ENCODE assay signal across 13 cellular contexts in the genomic region with DNA sequence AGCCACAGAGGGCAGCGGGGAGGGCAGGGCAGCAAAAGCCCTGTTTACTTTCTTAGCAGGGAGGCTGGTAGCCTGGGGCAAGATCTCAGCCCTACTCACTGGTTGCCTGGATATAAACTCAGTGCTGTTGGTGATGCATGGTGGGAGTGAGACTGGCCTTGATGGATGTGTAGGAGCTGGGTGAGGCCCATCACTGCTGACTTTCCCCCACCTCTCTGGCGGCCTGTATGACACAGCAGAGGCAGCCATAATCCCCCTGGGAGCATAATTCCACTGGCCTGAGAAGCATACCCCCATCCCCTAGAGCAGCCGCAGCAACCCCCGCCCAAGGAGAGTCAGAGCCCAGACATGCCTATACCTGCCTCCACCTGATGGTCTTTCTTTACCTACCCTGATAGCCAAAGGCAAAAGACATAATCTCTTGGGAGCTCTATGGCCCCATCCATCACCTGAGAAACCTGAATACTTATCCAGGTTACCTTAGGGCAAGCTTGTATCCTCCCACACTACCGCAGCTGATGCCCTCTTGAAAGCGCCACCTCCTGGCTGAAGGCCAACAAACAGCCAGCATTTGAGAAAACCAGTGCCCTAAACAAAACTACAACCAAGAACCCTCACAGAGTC. TPM values are rescaled to one million over a fixed set of nuclear protein-coding genes. Genes with fewer than 3 reads are reported as not detected.
A peak's percentile ranks its signal among the peaks of the same experiment; 100 is the strongest.
DNase-seq lines count a peak whose midpoint lies in the region; ATAC-seq and TF ChIP-seq lines count a peak whose summit lies in the region.
"Had no signal": no experiment of that assay in that cellular context is flagged by ENCODE, and none has a peak within 500 bp of the region (broad histone marks: within the 10 kb centered on the region; RNA-seq: fewer than 3 reads in every experiment).

No MANE protein-coding gene starts in this region.

- H3K4me1 ChIP-seq in uterus, result no peaks in the 10 kb centered on the region

- no peak for ATAC-seq in GM21529 (IDR thresholded peaks at IDR 0.05; ENCODE audit: unreplicated experiment)

- no peaks in the 10 kb centered on the region for H3K27me3 ChIP-seq in H7 (ENCODE audit: control insufficient read depth, insufficient read depth, low read length)
- H3K27me3 ChIP-seq in uterus, result no peaks in the 10 kb centered on the region

- no peak for TF ChIP-seq CTCF in uterus (IDR thresholded peaks at IDR 0.05)

- H3K27ac ChIP-seq in uterus, result no peak overlapping the region
- H3K27ac ChIP-seq: SK-N-MC had no signal

- H3K4me3 ChIP-seq in H7 (ENCODE audit: insufficient read depth, low read depth, low read length) (no peak overlapping the region), uterus (no peak overlapping the region)
- H3K4me3 ChIP-seq: SK-N-MC had no signal

- no peaks in the 10 kb centered on the region for H3K9me3 ChIP-seq in uterus

- DNase-seq in EH (ENCODE audit: low read depth), result peak; percentile 39
- DNase-seq in HT-29 (ENCODE audit: low spot score), result peak; percentile 47
- peak; percentile 38 for DNase-seq in RPMI7951 (ENCODE audit: low read depth)
- DNase-seq in islet precursor cell, result peak; percentile 81
- DNase-seq in globus pallidus (ENCODE audit: low spot score), result no peak
- no peak for DNase-seq in H7
- DNase-seq in uterus, result no peak
- DNase-seq: foreskin melanocyte, GF-D8, NCI-H1930, retina had no signal

- H3K36me3 ChIP-seq in H7 (replicated peaks; ENCODE audit: control insufficient read depth, insufficient read depth, low read length) (no peaks in the 10 kb centered on the region), uterus (no peaks in the 10 kb centered on the region)

- TF ChIP-seq POLR2A in uterus (IDR thresholded peaks at IDR 0.05), result no peak

- intact Hi-C loops in uterus (cut with DNase I; ENCODE audit: low total_unique reads), result no loop called here

RNA-seq across cellular contexts. Expression of a gene that starts 59.3 kb away (rescaled TPM):
- total RNA-seq in HT-29 (2014; rRNA removed; shearing (Covaris generic)), result not detected in 2 replicates
- 0.12 TPM in 1 of 2 replicates, not detected in the other for total RNA-seq in RPMI7951 (2014; rRNA removed; shearing (Covaris generic))
- 0.59 TPM in 1 of 2 replicates, not detected in the other for total RNA-seq in H7 (2014; rRNA removed; shearing (Covaris generic))
- total RNA-seq in uterus, result 1 to 10 TPM in 2 of 4 donors, under 1 TPM in 1, not detected in 1; 0.77 to 5.2 (median 4.8) TPM

RNA-seq across cellular contexts. Expression of a gene that starts 59.4 kb away (rescaled TPM):
- total RNA-seq in HT-29 (2014; rRNA removed; shearing (Covaris generic)), result 1.3 and 2.5 TPM in 2 replicates
- total RNA-seq in RPMI7951 (2014; rRNA removed; shearing (Covaris generic)), result 25.8 and 33.6 TPM in 2 replicates
- 9.4 and 10.9 TPM in 2 replicates for total RNA-seq in H7 (2014; rRNA removed; shearing (Covaris generic))
- 10 to 100 TPM; 26.9 to 90.6 (median 46.4) TPM for total RNA-seq in uterus

Comparison
In these comparisons a context has a peak if more than half of its experiments do, and no peak if none do; other contexts are left out.
1. DNase-seq: peak in EH (single experiment), HT-29 (single experiment), RPMI7951 (single experiment) and islet precursor cell (single experiment); none in globus pallidus (single experiment), H7 (single experiment) and uterus (0 of 2).